Comparison of ENCODE assay signal across 20 cellular contexts in genomic region chr9:33092634-33093033, GRCh38. TPM values are rescaled to one million over a fixed set of nuclear protein-coding genes. Genes with fewer than 3 reads are reported as not detected.
A peak's percentile ranks its signal among the peaks of the same experiment; 100 is the strongest.
DNase-seq lines count a peak whose midpoint lies in the region; ATAC-seq and TF ChIP-seq lines count a peak whose summit lies in the region.
"Had no signal": no experiment of that assay in that cellular context is flagged by ENCODE, and none has a peak within 500 bp of the region (broad histone marks: within the 10 kb centered on the region; RNA-seq: fewer than 3 reads in every experiment).

No MANE protein-coding gene starts in this region.

- no peaks in the 10 kb centered on the region for H3K27me3 Mint-ChIP-seq in activated CD8-positive, alpha-beta T cell treated with anti-CD3 and anti-CD28 coated beads for 36 hours
- peaks cover 19% of the 10 kb centered on the region for H3K27me3 Mint-ChIP-seq in activated CD8-positive, alpha-beta T cell treated with anti-CD3 and anti-CD28 coated beads, Interleukin-2, amount 10 ng/mL, durations not matched to agents 7 days and 5 days (ENCODE audit: low read depth)
- H3K27me3 Mint-ChIP-seq in activated naive CD8-positive, alpha-beta T cell treated with anti-CD3 and anti-CD28 coated beads, Interleukin-2, amount 50 U/mL, for 24 hours = no peaks in the 10 kb centered on the region
- H3K27me3 Mint-ChIP-seq: IgD-negative memory B cell had no signal

- H3K27me3 ChIP-seq in colonic mucosa = no peaks in the 10 kb centered on the region
- H3K27me3 ChIP-seq: BLaER1 treated with 17β-estradiol and CSF1 and Interleukin-3, amounts not matched to agents 10 nM and 100 nM had no signal

- intact Hi-C loops in activated CD8-positive, alpha-beta T cell treated with anti-CD3 and anti-CD28 coated beads for 36 hours (cut with micrococcal nuclease) = no loop called here
- intact Hi-C loops in colonic mucosa (cut with DNase I) = no loop called here

- H3K36me3 Mint-ChIP-seq in activated CD8-positive, alpha-beta T cell treated with anti-CD3 and anti-CD28 coated beads for 36 hours (ENCODE audit: low read depth) = no peaks in the 10 kb centered on the region
- H3K36me3 Mint-ChIP-seq in activated CD8-positive, alpha-beta T cell treated with anti-CD3 and anti-CD28 coated beads, Interleukin-2, amount 10 ng/mL, durations not matched to agents 7 days and 5 days (ENCODE audit: low read depth) = no peaks in the 10 kb centered on the region
- no peaks in the 10 kb centered on the region for H3K36me3 Mint-ChIP-seq in activated naive CD8-positive, alpha-beta T cell treated with anti-CD3 and anti-CD28 coated beads, Interleukin-2, amount 50 U/mL, for 24 hours (ENCODE audit: low read depth)

- DNase-seq in activated CD8-positive, alpha-beta T cell treated with anti-CD3 and anti-CD28 coated beads for 36 hours = no peak
- no peak for DNase-seq in activated CD8-positive, alpha-beta T cell treated with anti-CD3 and anti-CD28 coated beads, Interleukin-2, amount 10 ng/mL, durations not matched to agents 7 days and 5 days
- DNase-seq in ELR (ENCODE audit: low read depth) = peak; percentile 43
- DNase-seq in NCI-H226 = peak; percentile 2
- no peak for DNase-seq in activated naive CD8-positive, alpha-beta T cell treated with anti-CD3 and anti-CD28 coated beads, Interleukin-2, amount 50 U/mL, for 24 hours
- no peak for DNase-seq in colonic mucosa
- no peak for DNase-seq in NCI-H1694 (lab: John Stamatoyannopoulos, UW)
- DNase-seq: CD8-positive, alpha-beta memory T cell; DMS53; EL; Kasumi-1; NCI-H1105 treated with DMSO at 0.1 percent for 48 hours; NCI-H1694 treated with DMSO at 0.1 percent for 48 hours; NCI-H2227 treated with DMSO at 0.1 percent for 48 hours; NCI-H524; NCI-H82; OCI-M1; Right ventricle myocardium superior had no signal

- ATAC-seq in activated CD8-positive, alpha-beta T cell treated with anti-CD3 and anti-CD28 coated beads for 36 hours = peak; percentile 70
- ATAC-seq in activated CD8-positive, alpha-beta T cell treated with anti-CD3 and anti-CD28 coated beads, Interleukin-2, amount 10 ng/mL, durations not matched to agents 7 days and 5 days = no peak
- peak; percentile 33 for ATAC-seq in activated naive CD8-positive, alpha-beta T cell treated with anti-CD3 and anti-CD28 coated beads, Interleukin-2, amount 50 U/mL, for 24 hours

- H3K9me3 Mint-ChIP-seq in activated CD8-positive, alpha-beta T cell treated with anti-CD3 and anti-CD28 coated beads for 36 hours = no peaks in the 10 kb centered on the region
- no peaks in the 10 kb centered on the region for H3K9me3 Mint-ChIP-seq in activated CD8-positive, alpha-beta T cell treated with anti-CD3 and anti-CD28 coated beads, Interleukin-2, amount 10 ng/mL, durations not matched to agents 7 days and 5 days (ENCODE audit: insufficient read depth)
- no peaks in the 10 kb centered on the region for H3K9me3 Mint-ChIP-seq in activated naive CD8-positive, alpha-beta T cell treated with anti-CD3 and anti-CD28 coated beads, Interleukin-2, amount 50 U/mL, for 24 hours
- H3K9me3 Mint-ChIP-seq: IgD-negative memory B cell had no signal

- H3K27ac Mint-ChIP-seq in activated CD8-positive, alpha-beta T cell treated with anti-CD3 and anti-CD28 coated beads for 36 hours = peak overlapping the region; percentile 3
- no peak overlapping the region for H3K27ac Mint-ChIP-seq in activated CD8-positive, alpha-beta T cell treated with anti-CD3 and anti-CD28 coated beads, Interleukin-2, amount 10 ng/mL, durations not matched to agents 7 days and 5 days
- peak overlapping the region; percentile 16 for H3K27ac Mint-ChIP-seq in activated naive CD8-positive, alpha-beta T cell treated with anti-CD3 and anti-CD28 coated beads, Interleukin-2, amount 50 U/mL, for 24 hours
- H3K27ac Mint-ChIP-seq: IgD-negative memory B cell had no signal

- no peak for TF ChIP-seq CTCF in activated CD8-positive, alpha-beta T cell treated with anti-CD3 and anti-CD28 coated beads for 36 hours (IDR thresholded peaks at IDR 0.05)
- no peak for TF ChIP-seq CTCF in colonic mucosa (IDR thresholded peaks at IDR 0.05)

- no peak overlapping the region for H3K4me3 Mint-ChIP-seq in activated CD8-positive, alpha-beta T cell treated with anti-CD3 and anti-CD28 coated beads for 36 hours
- no peak overlapping the region for H3K4me3 Mint-ChIP-seq in activated CD8-positive, alpha-beta T cell treated with anti-CD3 and anti-CD28 coated beads, Interleukin-2, amount 10 ng/mL, durations not matched to agents 7 days and 5 days
- H3K4me3 Mint-ChIP-seq in activated naive CD8-positive, alpha-beta T cell treated with anti-CD3 and anti-CD28 coated beads, Interleukin-2, amount 50 U/mL, for 24 hours = peak overlapping the region; percentile 39
- H3K4me3 Mint-ChIP-seq: CD8-positive, alpha-beta memory T cell; IgD-negative memory B cell had no signal

- H3K27ac ChIP-seq in colonic mucosa = no peak overlapping the region
- H3K27ac ChIP-seq: BLaER1 treated with 17β-estradiol and CSF1 and Interleukin-3, amounts not matched to agents 10 nM and 100 nM had no signal

- H3K4me1 Mint-ChIP-seq in activated CD8-positive, alpha-beta T cell treated with anti-CD3 and anti-CD28 coated beads for 36 hours (ENCODE audit: low read depth) = peaks cover 9% of the 10 kb centered on the region
- H3K4me1 Mint-ChIP-seq in activated CD8-positive, alpha-beta T cell treated with anti-CD3 and anti-CD28 coated beads, Interleukin-2, amount 10 ng/mL, durations not matched to agents 7 days and 5 days (ENCODE audit: low read depth) = peaks cover 6% of the 10 kb centered on the region
- peaks cover 11% of the 10 kb centered on the region for H3K4me1 Mint-ChIP-seq in activated naive CD8-positive, alpha-beta T cell treated with anti-CD3 and anti-CD28 coated beads, Interleukin-2, amount 50 U/mL, for 24 hours

- CTCF ChIA-PET in activated CD8-positive, alpha-beta T cell treated with anti-CD3 and anti-CD28 coated beads for 36 hours (lab: Charles Lee) = no interaction called here
- CTCF ChIA-PET in activated CD8-positive, alpha-beta T cell treated with anti-CD3 and anti-CD28 coated beads, Interleukin-2, amount 10 ng/mL, durations not matched to agents 7 days and 5 days (lab: Charles Lee) = no interaction called here

- POLR2A ChIA-PET in activated CD8-positive, alpha-beta T cell treated with anti-CD3 and anti-CD28 coated beads for 36 hours (lab: Charles Lee) = no interaction called here
- POLR2A ChIA-PET in activated CD8-positive, alpha-beta T cell treated with anti-CD3 and anti-CD28 coated beads, Interleukin-2, amount 10 ng/mL, durations not matched to agents 7 days and 5 days (lab: Charles Lee) = interaction anchor here (0.7 kb wide), 1 partner anchor 226 kb away, joined by 3 read pairs; no protein-coding TSS in a partner anchor

- H3K9me3 ChIP-seq in colonic mucosa = no peaks in the 10 kb centered on the region
- H3K9me3 ChIP-seq: BLaER1 treated with 17β-estradiol and CSF1 and Interleukin-3, amounts not matched to agents 10 nM and 100 nM had no signal

- H3K9ac ChIP-seq in colonic mucosa (ENCODE audit: low read depth in 2 of 2, low read length in 2 of 2) = no peak overlapping the region
- H3K9ac ChIP-seq: BLaER1 treated with 17β-estradiol and CSF1 and Interleukin-3, amounts not matched to agents 10 nM and 100 nM had no signal

- H3K36me3 ChIP-seq in colonic mucosa = no peaks in the 10 kb centered on the region
- H3K36me3 ChIP-seq: BLaER1 treated with 17β-estradiol and CSF1 and Interleukin-3, amounts not matched to agents 10 nM and 100 nM had no signal

- no peaks in the 10 kb centered on the region for H3K4me1 ChIP-seq in colonic mucosa

- no peak overlapping the region for H3K4me3 ChIP-seq in colonic mucosa
- H3K4me3 ChIP-seq: BLaER1 treated with 17β-estradiol and CSF1 and Interleukin-3, amounts not matched to agents 10 nM and 100 nM had no signal

RNA-seq across cellular contexts. Expression of gene SMU1, which starts 16.2 kb away (rescaled TPM):
- 10 to 100 TPM; 23.8 to 23.9 TPM for total RNA-seq in activated CD8-positive, alpha-beta T cell treated with anti-CD3 and anti-CD28 coated beads for 36 hours
- total RNA-seq in activated CD8-positive, alpha-beta T cell treated with anti-CD3 and anti-CD28 coated beads, Interleukin-2, amount 10 ng/mL, durations not matched to agents 7 days and 5 days = 10 to 100 TPM; 21.7 to 22.6 TPM
- total RNA-seq in colonic mucosa = 10 to 100 TPM; 17.4 to 18.7 TPM

Comparison
In these comparisons a context has a peak if more than half of its experiments do, and no peak if none do; other contexts are left out.
1. DNase-seq: peak in ELR (single experiment) and NCI-H226 (single experiment); none in activated CD8-positive, alpha-beta T cell treated with anti-CD3 and anti-CD28 coated beads for 36 hours (single experiment), activated CD8-positive, alpha-beta T cell treated with anti-CD3 and anti-CD28 coated beads, Interleukin-2, amount 10 ng/mL, durations not matched to agents 7 days and 5 days (single experiment), activated naive CD8-positive, alpha-beta T cell treated with anti-CD3 and anti-CD28 coated beads, Interleukin-2, amount 50 U/mL, for 24 hours (single experiment), colonic mucosa (single experiment) and NCI-H1694 (single experiment).